Comparison of ENCODE assay signal across 19 cellular contexts in the genomic region with DNA sequence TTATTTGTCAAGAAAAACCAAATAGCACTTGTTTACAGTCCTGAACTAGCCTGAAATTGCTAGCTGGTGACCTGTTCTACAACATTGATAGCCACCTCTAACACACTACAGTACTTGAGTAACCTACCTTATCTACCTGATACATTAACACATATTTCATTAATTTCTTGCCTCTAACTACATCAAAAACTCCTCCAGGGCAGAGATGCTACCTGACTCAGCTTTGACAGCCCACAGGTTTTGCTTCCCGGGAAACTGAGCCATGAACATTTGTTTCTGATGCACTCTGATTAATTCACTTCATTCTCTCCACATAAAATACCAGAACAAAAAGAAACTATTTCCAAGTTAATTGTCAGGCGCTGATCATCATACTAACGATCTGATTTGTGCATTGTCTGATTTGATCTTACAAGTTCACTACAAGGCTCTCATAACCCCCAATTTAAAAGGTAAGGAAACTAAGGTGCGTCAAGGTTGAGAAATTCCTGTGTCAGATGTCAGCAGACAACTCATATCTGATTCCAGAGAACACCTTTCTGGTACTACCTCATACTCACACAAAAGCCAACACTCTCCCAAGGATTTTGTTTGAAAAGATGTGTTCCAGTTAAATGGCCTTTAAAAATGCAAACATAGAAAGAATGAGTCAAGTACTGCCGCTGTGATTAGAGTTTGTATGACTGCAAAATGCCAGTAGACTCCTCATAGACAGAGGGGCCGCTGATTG.
DNase-seq lines count a peak whose midpoint lies in the region; FAIRE-seq and TF ChIP-seq lines count a peak whose summit lies in the region.
"Had no signal": no experiment of that assay in that cellular context is flagged by ENCODE, and none has a peak within 500 bp of the region (broad histone marks: within the 10 kb centered on the region; RNA-seq: fewer than 3 reads in every experiment).

No MANE protein-coding gene starts in this region.

- no peak overlapping the region for H3K4me2 ChIP-seq in smooth muscle cell
- H3K4me2 ChIP-seq: BLaER1 treated with 17β-estradiol and CSF1 and Interleukin-3, amounts not matched to agents 10 nM and 100 nM had no signal

- no peaks in the 10 kb centered on the region for H3K79me2 ChIP-seq in smooth muscle cell (ENCODE audit: low read depth)

- no peak overlapping the region for H2AFZ ChIP-seq in smooth muscle cell (ENCODE audit: low read depth)

- H3K36me3 ChIP-seq in bronchial epithelial cell (ENCODE audit: control insufficient read depth, insufficient read depth, low read length) = no peaks in the 10 kb centered on the region
- H3K36me3 ChIP-seq in esophagus muscularis mucosa = no peaks in the 10 kb centered on the region
- no peaks in the 10 kb centered on the region for H3K36me3 ChIP-seq in smooth muscle cell (ENCODE audit: low read depth)
- H3K36me3 ChIP-seq: BLaER1 treated with 17β-estradiol and CSF1 and Interleukin-3, amounts not matched to agents 10 nM and 100 nM had no signal

- CTCF ChIA-PET in RWPE1 (lab: Yijun Ruan, JAX) = no interaction called here

- H3K4me3 ChIP-seq in bronchial epithelial cell (ENCODE audit: low read depth, low read length) (no peak overlapping the region), esophagus muscularis mucosa (no peak overlapping the region), smooth muscle cell (no peak overlapping the region)
- H3K4me3 ChIP-seq: BLaER1 treated with 17β-estradiol and CSF1 and Interleukin-3, amounts not matched to agents 10 nM and 100 nM had no signal

- H3K9ac ChIP-seq in smooth muscle cell (ENCODE audit: low read depth) = no peak overlapping the region
- H3K9ac ChIP-seq: BLaER1 treated with 17β-estradiol and CSF1 and Interleukin-3, amounts not matched to agents 10 nM and 100 nM had no signal

- no peaks in the 10 kb centered on the region for H4K20me1 ChIP-seq in smooth muscle cell (ENCODE audit: low read depth)
- H4K20me1 ChIP-seq: BLaER1 treated with 17β-estradiol and CSF1 and Interleukin-3, amounts not matched to agents 10 nM and 100 nM had no signal

- H3K27me3 ChIP-seq in bronchial epithelial cell (ENCODE audit: control insufficient read depth, insufficient read depth, low read length) (no peaks in the 10 kb centered on the region), esophagus muscularis mucosa (no peaks in the 10 kb centered on the region), smooth muscle cell (ENCODE audit: low read depth) (no peaks in the 10 kb centered on the region)
- H3K27me3 ChIP-seq: BLaER1 treated with 17β-estradiol and CSF1 and Interleukin-3, amounts not matched to agents 10 nM and 100 nM had no signal

- no peak for TF ChIP-seq POLR2A in esophagus muscularis mucosa (IDR thresholded peaks at IDR 0.05; ENCODE audit: low read depth)

- H3F3A ChIP-seq in smooth muscle cell (ENCODE audit: low read depth) = no peaks in the 10 kb centered on the region

- WGBS in esophagus muscularis mucosa = 84% methylated on average over 6 of the region's 6 CpGs
- WGBS in smooth muscle cell (ENCODE audit: low lambda C conversion rate) = 81% methylated on average over 6 of the region's 6 CpGs

- DNase-seq in RWPE1 (ENCODE audit: low spot score) (peak; percentile 17), bronchial epithelial cell (ENCODE audit: low read depth) (peak; percentile 70), esophagus muscularis mucosa (ENCODE audit: extremely low spot score) (peak; percentile 29), smooth muscle cell (lab: John Stamatoyannopoulos, UW; ENCODE audit: unreplicated experiment) (no peak), NCI-H345 (lab: John Stamatoyannopoulos, UW) (no peak), GDM1 (lab: John Stamatoyannopoulos, UW) (no peak), hippocampal formation (lab: John Stamatoyannopoulos, UW) (no peak)
- DNase-seq: CD8-positive, alpha-beta T cell; COR-L47; DMS 273 treated with DMSO at 0.1 percent for 48 hours; DMS53; DND-41; EL; GOT3; H7; HFFc6 had no signal

- H3K27ac ChIP-seq in RWPE1 (no peak overlapping the region), esophagus muscularis mucosa (replicated peaks in 1 of 4) (no peak overlapping the region), smooth muscle cell (ENCODE audit: low read depth) (peak overlapping the region; percentile 38)
- H3K27ac ChIP-seq: BLaER1 treated with 17β-estradiol and CSF1 and Interleukin-3, amounts not matched to agents 10 nM and 100 nM had no signal

- intact Hi-C loops in esophagus muscularis mucosa (cut with DNase I) = no loop called here

- no peak for TF ChIP-seq EP300 in esophagus muscularis mucosa (IDR thresholded peaks at IDR 0.05)

- H3K4me1 ChIP-seq in esophagus muscularis mucosa (no peaks in the 10 kb centered on the region), smooth muscle cell (ENCODE audit: low read depth) (no peaks in the 10 kb centered on the region)
- H3K4me1 ChIP-seq: BLaER1 treated with 17β-estradiol and CSF1 and Interleukin-3, amounts not matched to agents 10 nM and 100 nM had no signal

- FAIRE-seq in bronchial epithelial cell (lab: Jason Lieb, UNC) = peak; percentile 62
- FAIRE-seq: GM12891, HepG2 had no signal

- TF ChIP-seq CTCF in RWPE1 (conservative IDR thresholded peaks at IDR 0.05; ENCODE audit: low read depth) = no peak
- no peak for TF ChIP-seq CTCF in bronchial epithelial cell (IDR thresholded peaks at IDR 0.05; ENCODE audit: insufficient read depth, low read length, severe bottlenecking)
- TF ChIP-seq CTCF in esophagus muscularis mucosa (IDR thresholded peaks at IDR 0.05) = no peak
- TF ChIP-seq CTCF in smooth muscle cell (IDR thresholded peaks at IDR 0.05; ENCODE audit: borderline replicate concordance, insufficient read depth, poor library complexity, severe bottlenecking) = no peak

- POLR2A ChIA-PET in RWPE1 (lab: Yijun Ruan, JAX; ENCODE audit: low non-redundant PET) = no interaction called here

- peaks cover 0 to 2% (median 0%) of the 10 kb centered on the region in 4 donors for H3K9me3 ChIP-seq in esophagus muscularis mucosa
- no peaks in the 10 kb centered on the region for H3K9me3 ChIP-seq in smooth muscle cell (replicated peaks; ENCODE audit: low read depth)
- H3K9me3 ChIP-seq: BLaER1 treated with 17β-estradiol and CSF1 and Interleukin-3, amounts not matched to agents 10 nM and 100 nM had no signal

Comparison
In these comparisons a context has a peak if more than half of its experiments do, and no peak if none do; other contexts are left out.
1. DNase-seq: peak in RWPE1 (single experiment), bronchial epithelial cell (single experiment) and esophagus muscularis mucosa (single experiment); none in smooth muscle cell (single experiment), NCI-H345 (single experiment), GDM1 (single experiment) and hippocampal formation (0 of 2).